In genomic region chr9:546235-546634, GRCh38 we compare ENCODE assay signal across 13 cellular contexts. TPM values are rescaled to one million over a fixed set of nuclear protein-coding genes. Genes with fewer than 3 reads are reported as not detected.
A peak's percentile ranks its signal among the peaks of the same experiment; 100 is the strongest.
DNase-seq lines count a peak whose midpoint lies in the region; ATAC-seq, FAIRE-seq and TF ChIP-seq lines count a peak whose summit lies in the region.
"Had no signal": no experiment of that assay in that cellular context is flagged by ENCODE, and none has a peak within 500 bp of the region (broad histone marks: within the 10 kb centered on the region; RNA-seq: fewer than 3 reads in every experiment).

No MANE protein-coding gene starts in this region.

- no peaks in the 10 kb centered on the region for H4K20me1 ChIP-seq in PC-3 (ENCODE audit: low read length)
- H4K20me1 ChIP-seq in keratinocyte (ENCODE audit: control insufficient read depth, extremely low read depth, insufficient read depth, low read length), result no peaks in the 10 kb centered on the region

- no peak for TF ChIP-seq CTCF in PC-3 (conservative IDR thresholded peaks at IDR 0.05; ENCODE audit: low read depth, low read length)
- TF ChIP-seq CTCF in epithelial cell of esophagus (IDR thresholded peaks at IDR 0.05; ENCODE audit: insufficient read depth, low read depth, low read length, missing control alignments), result no peak
- TF ChIP-seq CTCF in keratinocyte (optimal IDR thresholded peaks at IDR 0.05 in 1 of 3, IDR thresholded peaks at IDR 0.05 in 1 of 3, conservative IDR thresholded peaks at IDR 0.05 in 1 of 3; ENCODE audit: extremely low read depth in 1 of 3, insufficient read depth in 2 of 3, low read length in 3 of 3), result no peak
- no peak for TF ChIP-seq CTCF in GM13976 (IDR thresholded peaks at IDR 0.05; ENCODE audit: borderline replicate concordance, control extremely low read depth, extremely low read depth, insufficient read depth, missing control alignments)
- TF ChIP-seq CTCF in CD8-positive, alpha-beta T cell (IDR thresholded peaks at IDR 0.05), result no peak

- H2AFZ ChIP-seq in PC-3 (ENCODE audit: low read length) (no peak overlapping the region), keratinocyte (ENCODE audit: control insufficient read depth, low read length) (no peak overlapping the region)

- dilution Hi-C loops in keratinocyte (cut with MboI; ENCODE audit: extremely low pct_ligation_motif_present, low sequenced_read_pairs), result no loop called here

- POLR2A ChIA-PET in PC-3 (lab: Charles Lee; ENCODE audit: unreplicated experiment), result no interaction called here
- POLR2A ChIA-PET in CD8-positive, alpha-beta T cell (lab: Charles Lee), result no interaction called here

- H3K9me2 ChIP-seq in PC-3 (replicated peaks; ENCODE audit: low read length), result no peaks in the 10 kb centered on the region

- H3K9me1 ChIP-seq in keratinocyte (ENCODE audit: control insufficient read depth, extremely low read depth, insufficient read depth, low read length), result no peaks in the 10 kb centered on the region

- H3K79me2 ChIP-seq in PC-3 (ENCODE audit: low read length) (no peaks in the 10 kb centered on the region), keratinocyte (ENCODE audit: control insufficient read depth, insufficient read depth, low read length) (peaks cover 23% of the 10 kb centered on the region)

- H3K27ac ChIP-seq in PC-3 (ENCODE audit: low read length) (no peak overlapping the region), keratinocyte (ENCODE audit: control insufficient read depth, insufficient read depth, low read length) (peak overlapping the region; percentile 34), temporal lobe (ENCODE audit: low read depth, low read length) (peak overlapping the region; percentile 74)
- H3K27ac ChIP-seq in CD8-positive, alpha-beta T cell (ENCODE audit: low read depth, low read length), result no peak overlapping the region

- H3K9me3 Mint-ChIP-seq in CD8-positive, alpha-beta T cell, result no peaks in the 10 kb centered on the region
- H3K9me3 Mint-ChIP-seq: activated T-helper 2 cell treated with anti-CD3 and anti-CD28 coated beads, Interferon-gamma antibody, Interleukin-2, Interleukin-4, amounts not matched to agents 10 μg/mL and 5 μg/mL and 100 μg/mL, durations not matched to agents 14 hours and 24 hours and 36 hours had no signal

- DNase-seq in PC-3, result no peak
- peak; percentile 25 for DNase-seq in epithelial cell of esophagus (ENCODE audit: low read depth)
- no peak for DNase-seq in keratinocyte (ENCODE audit: low read depth, low spot score)
- DNase-seq in GM13976 (ENCODE audit: low spot score), result no peak
- DNase-seq in NCI-H146 treated with DMSO at 0.1 percent for 48 hours (lab: John Stamatoyannopoulos, UW; ENCODE audit: unreplicated experiment), result no peak
- no peak for DNase-seq in NCI-H1694 (lab: John Stamatoyannopoulos, UW)
- no peak for DNase-seq in CD8-positive, alpha-beta T cell
- DNase-seq: COR-L47; SIG-M5; stimulated activated naive CD8-positive, alpha-beta T cell treated with anti-CD3 and anti-CD28 coated beads, Interleukin-15, Interleukin-2, amounts not matched to agents 100 U/mL and 50 U/mL, for 24 hours had no signal

- FAIRE-seq in keratinocyte (lab: Jason Lieb, UNC), result peak; percentile 29

- H3K4me3 Mint-ChIP-seq in CD8-positive, alpha-beta T cell, result no peak overlapping the region

- H3K27me3 Mint-ChIP-seq in CD8-positive, alpha-beta T cell (ENCODE audit: low read depth), result peaks cover 5% of the 10 kb centered on the region

- CTCF ChIA-PET in PC-3 (lab: Charles Lee), result interaction anchor here (0.6 kb wide), 1 partner anchor 49 kb away, joined by 4 read pairs; no protein-coding TSS in a partner anchor
- CTCF ChIA-PET in CD8-positive, alpha-beta T cell (lab: Charles Lee), result interaction anchor here (1.0 to 1.5 kb wide), 3 partner anchors 42 to 130 kb away, joined by 3 to 4 read pairs (median 4); partner anchors contain the start of gene KANK1

- H3K36me3 ChIP-seq in PC-3 (ENCODE audit: low read depth, low read length) (no peaks in the 10 kb centered on the region), keratinocyte (ENCODE audit: control insufficient read depth in 2 of 2, extremely low read depth in 1 of 2, insufficient read depth in 2 of 2, low read length in 2 of 2) (peaks cover 3 to 8% of the 10 kb centered on the region in 2 experiments)
- H3K36me3 ChIP-seq in CD8-positive, alpha-beta T cell (ENCODE audit: insufficient read depth, low read length), result no peaks in the 10 kb centered on the region
- H3K36me3 ChIP-seq: adrenal gland had no signal

- H3K36me3 Mint-ChIP-seq in CD8-positive, alpha-beta T cell, result no peaks in the 10 kb centered on the region

- no peaks in the 10 kb centered on the region for H3K4me1 ChIP-seq in PC-3 (ENCODE audit: insufficient read depth, low read length)
- H3K4me1 ChIP-seq in keratinocyte (ENCODE audit: control insufficient read depth, extremely low read depth, insufficient read depth, low read length), result peaks cover 10% of the 10 kb centered on the region
- peaks cover 10% of the 10 kb centered on the region for H3K4me1 ChIP-seq in CD8-positive, alpha-beta T cell (ENCODE audit: insufficient read depth, low read length)

- H3K9me3 ChIP-seq in PC-3 (ENCODE audit: low read length) (no peaks in the 10 kb centered on the region), keratinocyte (ENCODE audit: control insufficient read depth, low read depth, low read length) (no peaks in the 10 kb centered on the region)
- H3K9me3 ChIP-seq in CD8-positive, alpha-beta T cell (ENCODE audit: low read length), result no peaks in the 10 kb centered on the region
- H3K9me3 ChIP-seq: adrenal gland had no signal

- in situ Hi-C loops in GM13976 (cut with MboI; ENCODE audit: low sequenced_read_pairs, unreplicated experiment), result no loop called here

- peaks cover 7% of the 10 kb centered on the region for H3K4me1 Mint-ChIP-seq in CD8-positive, alpha-beta T cell (ENCODE audit: low read depth)

- H3K27me3 ChIP-seq in PC-3 (ENCODE audit: low read length) (no peaks in the 10 kb centered on the region), keratinocyte (ENCODE audit: control insufficient read depth, extremely low read depth, insufficient read depth, low read length) (no peaks in the 10 kb centered on the region)
- H3K27me3 ChIP-seq in CD8-positive, alpha-beta T cell (ENCODE audit: insufficient read depth, low read length), result no peaks in the 10 kb centered on the region
- H3K27me3 ChIP-seq: adrenal gland had no signal

- H3K27ac Mint-ChIP-seq in CD8-positive, alpha-beta T cell, result no peak overlapping the region
- H3K27ac Mint-ChIP-seq: activated T-helper 2 cell treated with anti-CD3 and anti-CD28 coated beads, Interferon-gamma antibody, Interleukin-2, Interleukin-4, amounts not matched to agents 10 μg/mL and 5 μg/mL and 100 μg/mL, durations not matched to agents 14 hours and 24 hours and 36 hours had no signal

- H3K4me2 ChIP-seq in PC-3 (ENCODE audit: low read length), result no peak overlapping the region
- no peak overlapping the region for H3K4me2 ChIP-seq in keratinocyte (ENCODE audit: control insufficient read depth, extremely low read depth, insufficient read depth, low read depth, low read length)

- H3K9ac ChIP-seq in PC-3 (ENCODE audit: low read length) (no peak overlapping the region), keratinocyte (ENCODE audit: control insufficient read depth, extremely low read depth, insufficient read depth, low read length) (no peak overlapping the region)

- no peaks in the 10 kb centered on the region for H3F3A ChIP-seq in PC-3 (ENCODE audit: low read length, unreplicated experiment)

- H3K4me3 ChIP-seq in PC-3 (ENCODE audit: low read length), result no peak overlapping the region
- H3K4me3 ChIP-seq in epithelial cell of esophagus (ENCODE audit: low read length), result no peak overlapping the region
- H3K4me3 ChIP-seq in keratinocyte (ENCODE audit: control insufficient read depth in 2 of 3, extremely low read depth in 1 of 3, insufficient read depth in 2 of 3, low read depth in 1 of 3, low read length in 3 of 3), result no peak overlapping the region
- H3K4me3 ChIP-seq in CD8-positive, alpha-beta T cell (ENCODE audit: low read depth, low read length), result no peak overlapping the region
- H3K4me3 ChIP-seq: adrenal gland had no signal

- no TSS peak for BruUV-seq in PC-3 (replicated peaks; lab: Mats Ljungman, UMichigan)

- intact Hi-C loops in PC-3 (cut with micrococcal nuclease), result loop anchor here (2.0 kb wide), 1 partner anchor 161 kb away; no protein-coding TSS in a partner anchor
- intact Hi-C loops in CD8-positive, alpha-beta T cell (cut with DNase I, micrococcal nuclease), result no loop called here

- ATAC-seq in PC-3, result peak; percentile 51
- ATAC-seq in CD8-positive, alpha-beta T cell, result no peak
- ATAC-seq: stimulated activated naive CD8-positive, alpha-beta T cell treated with anti-CD3 and anti-CD28 coated beads, Interleukin-15, Interleukin-2, amounts not matched to agents 100 U/mL and 50 U/mL, for 24 hours had no signal

RNA-seq across cellular contexts. Expression of gene KANK1, which starts 41.7 kb away (rescaled TPM):
- total RNA-seq in PC-3 (2014; rRNA removed), result 14.0 and 18.3 TPM in 2 replicates
- polyA plus RNA-seq in keratinocyte, result 89.6 to 114 TPM (median 91.1 TPM) in 3 replicates
- polyA plus RNA-seq in keratinocyte (2011; ENCODE audit: low read depth), result 49.9 TPM
- polyA plus RNA-seq in keratinocyte (2011; cell fraction: cytosol; rRNA removed), result 52.4 and 67.0 TPM in 2 replicates
- 196 and 207 TPM in 2 replicates for polyA plus RNA-seq in keratinocyte (2011; cell fraction: nucleus; rRNA removed)
- 54.4 and 62.2 TPM in 2 replicates for polyA plus RNA-seq in keratinocyte (2012; ENCODE audit: low replicate concordance)
- polyA minus RNA-seq in keratinocyte, result 103 to 196 TPM (median 173 TPM) in 3 replicates
- polyA minus RNA-seq in keratinocyte (2011; cell fraction: cytosol; rRNA and poly(A)+ RNA removed), result 91.5 TPM
- 138 and 206 TPM in 2 replicates for polyA minus RNA-seq in keratinocyte (2011; cell fraction: nucleus; rRNA and poly(A)+ RNA removed)
- total RNA-seq in temporal lobe, result 5.9 TPM
- total RNA-seq in CD8-positive, alpha-beta T cell, result 1 to 10 TPM; 2.3 to 2.9 TPM

Comparison
In these comparisons a context has a peak if more than half of its experiments do, and no peak if none do; other contexts are left out.
1. H3K27ac ChIP-seq: peak in keratinocyte (single experiment) and temporal lobe (single experiment); none in PC-3 (single experiment) and CD8-positive, alpha-beta T cell (single experiment).